ENCODE assay signal across 7 cellular contexts in genomic region chr9:33424043-33424442, GRCh38. TPM values are rescaled to one million over a fixed set of nuclear protein-coding genes. Genes with fewer than 3 reads are reported as not detected.
"Had no signal": no experiment of that assay in that cellular context is flagged by ENCODE, and none has a peak within 500 bp of the region (broad histone marks: within the 10 kb centered on the region; RNA-seq: fewer than 3 reads in every experiment).

No MANE protein-coding gene starts in this region.

RNA-seq across cellular contexts. Expression of gene AQP7, which starts 21.7 kb away (rescaled TPM):
- total RNA-seq: activated B cell treated with CpG ODN at 0.5 μM for 24 hours; activated CD4-positive, alpha-beta T cell treated with anti-CD3 and anti-CD28 coated beads for 36 hours; activated CD4-positive, alpha-beta T cell treated with anti-CD3 and anti-CD28 coated beads, Interleukin-2, amount 10 ng/mL, durations not matched to agents 24 days and 14 days; activated CD8-positive, alpha-beta memory T cell treated with anti-CD3 and anti-CD28 coated beads for 36 hours; activated CD8-positive, alpha-beta memory T cell treated with anti-CD3 and anti-CD28 coated beads, Interleukin-2, amount 10 ng/mL, durations not matched to agents 7 days and 5 days; activated CD8-positive, alpha-beta T cell treated with anti-CD3 and anti-CD28 coated beads for 36 hours; activated CD8-positive, alpha-beta T cell treated with anti-CD3 and anti-CD28 coated beads, Interleukin-2, amount 10 ng/mL, durations not matched to agents 7 days and 5 days had no signal
